In the genomic region with DNA sequence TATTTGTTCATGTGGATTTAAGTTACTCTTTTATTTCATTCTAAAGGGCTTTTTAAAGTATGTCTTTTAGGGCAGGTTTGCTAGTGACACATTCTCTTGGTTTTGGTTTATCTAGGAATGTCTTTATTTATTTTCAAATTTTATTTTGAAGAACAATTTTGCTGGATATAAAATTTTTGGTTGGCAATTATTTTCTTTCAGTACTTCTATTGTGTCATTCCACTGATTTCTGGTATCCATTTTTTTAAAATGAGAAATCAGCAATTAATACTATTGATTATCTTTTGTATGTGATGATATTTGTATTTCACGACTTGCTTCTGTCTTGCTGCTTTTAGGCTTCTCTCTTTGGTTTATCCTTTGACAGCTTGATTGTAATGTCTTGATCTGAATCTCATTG, we compare ENCODE assay signal across 29 cellular contexts.
DNase-seq lines count a peak whose midpoint lies in the region; ATAC-seq and TF ChIP-seq lines count a peak whose summit lies in the region.
"Had no signal": no experiment of that assay in that cellular context is flagged by ENCODE, and none has a peak within 500 bp of the region (broad histone marks: within the 10 kb centered on the region; RNA-seq: fewer than 3 reads in every experiment).

No MANE protein-coding gene starts in this region.

- POLR2A ChIA-PET in HEK293 (lab: Yijun Ruan, JAX) = no interaction called here

- H3K9me3 ChIP-seq in HEK293 (ENCODE audit: control insufficient read depth, insufficient read depth, low read depth, low read length) = peaks cover 4% of the 10 kb centered on the region
- H3K9me3 ChIP-seq in lower lobe of right lung = peaks cover 24% of the 10 kb centered on the region
- H3K9me3 ChIP-seq: BE2C had no signal

- H3K36me3 ChIP-seq in HEK293 (ENCODE audit: control insufficient read depth in 2 of 2, insufficient read depth in 1 of 2, low read length in 2 of 2) = no peaks in the 10 kb centered on the region
- H3K36me3 ChIP-seq in lower lobe of right lung = no peaks in the 10 kb centered on the region
- H3K36me3 ChIP-seq: BE2C; BLaER1; BLaER1 treated with 17β-estradiol and CSF1 and Interleukin-3, amounts not matched to agents 10 nM and 100 nM had no signal

- no peak overlapping the region for H3K4me3 ChIP-seq in HEK293 (ENCODE audit: low read depth, low read length)
- H3K4me3 ChIP-seq in lower lobe of right lung = no peak overlapping the region
- H3K4me3 ChIP-seq: A549; BLaER1; BLaER1 treated with 17β-estradiol and CSF1 and Interleukin-3, amounts not matched to agents 10 nM and 100 nM had no signal

- CTCF ChIA-PET in HEK293 (lab: Yijun Ruan, JAX) = no interaction called here

- TF ChIP-seq CTCF in HEK293 (tag by site-specific recombination; IDR thresholded peaks at IDR 0.05) = no peak
- no peak for TF ChIP-seq CTCF in VCaP (conservative IDR thresholded peaks at IDR 0.05)
- no peak for TF ChIP-seq CTCF in lower lobe of right lung (IDR thresholded peaks at IDR 0.05)

- ATAC-seq in sciatic nerve = no peak
- ATAC-seq in lower lobe of right lung = no peak
- ATAC-seq: A549; CD8-positive, alpha-beta T cell had no signal

- no peaks in the 10 kb centered on the region for H3K4me1 ChIP-seq in HEK293 (ENCODE audit: control insufficient read depth, insufficient read depth, low read length)
- no peaks in the 10 kb centered on the region for H3K4me1 ChIP-seq in lower lobe of right lung
- H3K4me1 ChIP-seq: A549; BE2C; BLaER1; BLaER1 treated with 17β-estradiol and CSF1 and Interleukin-3, amounts not matched to agents 10 nM and 100 nM; Caco-2 had no signal

- DNase-seq in sciatic nerve (ENCODE audit: low spot score) (no peak), lower lobe of right lung (no peak)
- DNase-seq: 8988T; ACHN; AML-193; BE2C; C1 segment of cervical spinal cord; Caco-2; Calu3; CD4-positive, alpha-beta memory T cell; CD4-positive, alpha-beta T cell; CD4-positive, CD25-positive, alpha-beta regulatory T cell; CD8-positive, alpha-beta memory T cell; CD8-positive, alpha-beta T cell; COR-L47; DMS 273 treated with DMSO at 0.1 percent for 48 hours; DMS153; DMS53; DMS79; DMS79 treated with DMSO at 0.1 percent for 48 hours; DND-41; EL had no signal

- H3K27ac ChIP-seq in HEK293 (ENCODE audit: extremely low read depth, low read depth, low read length) (no peak overlapping the region), VCaP (peak overlapping the region; percentile 71), lower lobe of right lung (no peak overlapping the region)
- H3K27ac ChIP-seq: 22Rv1; A549; BLaER1; BLaER1 treated with 17β-estradiol and CSF1 and Interleukin-3, amounts not matched to agents 10 nM and 100 nM; C4-2B had no signal

- intact Hi-C loops in sciatic nerve (cut with DNase I) (no loop called here), lower lobe of right lung (cut with DNase I) (no loop called here)

- no peaks in the 10 kb centered on the region for H3K27me3 ChIP-seq in lower lobe of right lung (ENCODE audit: low read depth)
- H3K27me3 ChIP-seq: BE2C; BLaER1; BLaER1 treated with 17β-estradiol and CSF1 and Interleukin-3, amounts not matched to agents 10 nM and 100 nM had no signal

TF ChIP-seq in HEK293, 187 proteins besides CTCF, POLR2A, EP300 and RAD21:
- TF ChIP-seq SETDB1 (IDR thresholded peaks at IDR 0.05; ENCODE audit: insufficient read length, low read length) (peak; percentile 92), TRIM28 (IDR thresholded peaks at IDR 0.05; ENCODE audit: borderline replicate concordance, low read length) (peak; percentile 29; the same call in 1 of the 2 replicates), ZNF280D (tag by site-specific recombination; IDR thresholded peaks at IDR 0.05) (no peak), ZNF280C (tag by site-specific recombination; IDR thresholded peaks at IDR 0.05) (no peak), OVOL3 (tag by site-specific recombination; IDR thresholded peaks at IDR 0.05) (no peak), ZNF433 (tag by site-specific recombination; IDR thresholded peaks at IDR 0.05; ENCODE audit: low read depth) (no peak)
- TF ChIP-seq, protein P1, sequence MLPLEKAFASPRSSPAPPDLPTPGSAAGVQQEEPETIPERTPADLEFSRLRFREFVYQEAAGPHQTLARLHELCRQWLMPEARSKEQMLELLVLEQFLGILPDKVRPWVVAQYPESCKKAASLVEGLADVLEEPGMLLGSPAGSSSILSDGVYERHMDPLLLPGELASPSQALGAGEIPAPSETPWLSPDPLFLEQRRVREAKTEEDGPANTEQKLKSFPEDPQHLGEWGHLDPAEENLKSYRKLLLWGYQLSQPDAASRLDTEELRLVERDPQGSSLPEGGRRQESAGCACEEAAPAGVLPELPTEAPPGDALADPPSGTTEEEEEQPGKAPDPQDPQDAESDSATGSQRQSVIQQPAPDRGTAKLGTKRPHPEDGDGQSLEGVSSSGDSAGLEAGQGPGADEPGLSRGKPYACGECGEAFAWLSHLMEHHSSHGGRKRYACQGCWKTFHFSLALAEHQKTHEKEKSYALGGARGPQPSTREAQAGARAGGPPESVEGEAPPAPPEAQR (tag by site-specific recombination; IDR thresholded peaks at IDR 0.05) = no peak
- TF ChIP-seq, protein P2, sequence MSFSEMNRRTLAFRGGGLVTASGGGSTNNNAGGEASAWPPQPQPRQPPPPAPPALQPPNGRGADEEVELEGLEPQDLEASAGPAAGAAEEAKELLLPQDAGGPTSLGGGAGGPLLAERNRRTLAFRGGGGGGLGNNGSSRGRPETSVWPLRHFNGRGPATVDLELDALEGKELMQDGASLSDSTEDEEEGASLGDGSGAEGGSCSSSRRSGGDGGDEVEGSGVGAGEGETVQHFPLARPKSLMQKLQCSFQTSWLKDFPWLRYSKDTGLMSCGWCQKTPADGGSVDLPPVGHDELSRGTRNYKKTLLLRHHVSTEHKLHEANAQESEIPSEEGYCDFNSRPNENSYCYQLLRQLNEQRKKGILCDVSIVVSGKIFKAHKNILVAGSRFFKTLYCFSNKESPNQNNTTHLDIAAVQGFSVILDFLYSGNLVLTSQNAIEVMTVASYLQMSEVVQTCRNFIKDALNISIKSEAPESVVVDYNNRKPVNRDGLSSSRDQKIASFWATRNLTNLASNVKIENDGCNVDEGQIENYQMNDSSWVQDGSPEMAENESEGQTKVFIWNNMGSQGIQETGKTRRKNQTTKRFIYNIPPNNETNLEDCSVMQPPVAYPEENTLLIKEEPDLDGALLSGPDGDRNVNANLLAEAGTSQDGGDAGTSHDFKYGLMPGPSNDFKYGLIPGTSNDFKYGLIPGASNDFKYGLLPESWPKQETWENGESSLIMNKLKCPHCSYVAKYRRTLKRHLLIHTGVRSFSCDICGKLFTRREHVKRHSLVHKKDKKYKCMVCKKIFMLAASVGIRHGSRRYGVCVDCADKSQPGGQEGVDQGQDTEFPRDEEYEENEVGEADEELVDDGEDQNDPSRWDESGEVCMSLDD (tag by site-specific recombination; IDR thresholded peaks at IDR 0.05) = no peak
